7 cellular contexts compared by ENCODE assay signal in the genomic region with DNA sequence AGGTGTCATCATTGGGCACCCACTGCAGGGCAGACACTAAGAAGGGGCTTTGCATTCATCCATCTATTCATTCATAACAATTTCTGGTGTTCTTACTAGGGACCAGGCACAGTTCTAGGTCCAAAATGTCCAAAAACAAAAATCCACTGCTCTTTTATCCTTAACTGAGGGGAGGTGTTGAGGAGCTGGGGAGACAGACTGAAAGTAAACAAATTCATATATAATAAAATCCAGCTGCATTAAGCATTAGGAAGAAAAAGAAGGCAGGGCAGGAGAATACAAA. TPM values are rescaled to one million over a fixed set of nuclear protein-coding genes. Genes with fewer than 3 reads are reported as not detected.
DNase-seq lines count a peak whose midpoint lies in the region; ATAC-seq, FAIRE-seq and TF ChIP-seq lines count a peak whose summit lies in the region.

No MANE protein-coding gene starts in this region.

- ATAC-seq in stimulated activated memory B cell treated with anti-CD40 and anti-IgM and Interleukin-4, amounts not matched to agents 10 μg/mL and 1 μg/mL and 100 μg/mL, for 72 hours: no peak

- H3K27ac Mint-ChIP-seq in activated naive CD8-positive, alpha-beta T cell: peak overlapping the region; percentile 100
- no peak overlapping the region for H3K27ac Mint-ChIP-seq in stimulated activated memory B cell treated with anti-CD40 and anti-IgM and Interleukin-4, amounts not matched to agents 10 μg/mL and 1 μg/mL and 100 μg/mL, for 72 hours

- TF ChIP-seq CTCF in HL-60 (IDR thresholded peaks at IDR 0.05; ENCODE audit: insufficient read depth, low read length) (no peak), keratinocyte (optimal IDR thresholded peaks at IDR 0.05 in 1 of 3, IDR thresholded peaks at IDR 0.05 in 1 of 3, conservative IDR thresholded peaks at IDR 0.05 in 1 of 3; ENCODE audit: extremely low read depth in 1 of 3, insufficient read depth in 2 of 3, low read length in 3 of 3) (no peak)

- H3K36me3 Mint-ChIP-seq in activated naive CD8-positive, alpha-beta T cell: peaks cover 1% of the 10 kb centered on the region
- no peaks in the 10 kb centered on the region for H3K36me3 Mint-ChIP-seq in stimulated activated memory B cell treated with anti-CD40 and anti-IgM and Interleukin-4, amounts not matched to agents 10 μg/mL and 1 μg/mL and 100 μg/mL, for 72 hours

- H3K4me3 ChIP-seq in HL-60 (replicated peaks; ENCODE audit: insufficient read depth, low read length) (peak overlapping the region; percentile 69), keratinocyte (ENCODE audit: control insufficient read depth in 2 of 3, extremely low read depth in 1 of 3, insufficient read depth in 2 of 3, low read depth in 1 of 3, low read length in 3 of 3) (peak overlapping the region; percentile 65 to 77 (median 70))

- DNase-seq in HL-60 (ENCODE audit: low read depth in 1 of 2, low spot score in 1 of 2): no peak
- DNase-seq in keratinocyte (ENCODE audit: low read depth, low spot score): no peak
- DNase-seq in stimulated activated CD4-positive, alpha-beta T cell treated with anti-CD3 and anti-CD28 coated beads, Interleukin-15, amount 100 ng/mL, for 24 hours: no peak
- no peak for DNase-seq in activated gamma-delta T cell (lab: John Stamatoyannopoulos, UW)
- no peak for DNase-seq in effector CD4-positive, alpha-beta T cell

- H3K4me1 ChIP-seq in keratinocyte (ENCODE audit: control insufficient read depth, extremely low read depth, insufficient read depth, low read length): peaks cover 13% of the 10 kb centered on the region

- no peaks in the 10 kb centered on the region for H3K9me3 ChIP-seq in keratinocyte (ENCODE audit: control insufficient read depth, low read depth, low read length)

- H3K4me2 ChIP-seq in keratinocyte (ENCODE audit: control insufficient read depth, extremely low read depth, insufficient read depth, low read depth, low read length): peak overlapping the region; percentile 95

- dilution Hi-C loops in keratinocyte (cut with MboI; ENCODE audit: extremely low pct_ligation_motif_present, low sequenced_read_pairs): no loop called here

- H3K4me3 Mint-ChIP-seq in activated naive CD8-positive, alpha-beta T cell: peak overlapping the region; percentile 97
- peak overlapping the region; percentile 74 for H3K4me3 Mint-ChIP-seq in stimulated activated memory B cell treated with anti-CD40 and anti-IgM and Interleukin-4, amounts not matched to agents 10 μg/mL and 1 μg/mL and 100 μg/mL, for 72 hours

- FAIRE-seq in keratinocyte (lab: Jason Lieb, UNC): no peak

- H3K79me2 ChIP-seq in keratinocyte (ENCODE audit: control insufficient read depth, insufficient read depth, low read length): no peaks in the 10 kb centered on the region

- H3K4me1 Mint-ChIP-seq in activated naive CD8-positive, alpha-beta T cell (ENCODE audit: low read depth): peaks cover 71% of the 10 kb centered on the region
- H3K4me1 Mint-ChIP-seq in stimulated activated memory B cell treated with anti-CD40 and anti-IgM and Interleukin-4, amounts not matched to agents 10 μg/mL and 1 μg/mL and 100 μg/mL, for 72 hours: peaks cover 27% of the 10 kb centered on the region

- no peaks in the 10 kb centered on the region for H3K27me3 ChIP-seq in HL-60 (ENCODE audit: insufficient read depth, poor library complexity, severe bottlenecking)
- peaks cover 13% of the 10 kb centered on the region for H3K27me3 ChIP-seq in keratinocyte (ENCODE audit: control insufficient read depth, extremely low read depth, insufficient read depth, low read length)

- no peaks in the 10 kb centered on the region for H3K36me3 ChIP-seq in keratinocyte (ENCODE audit: control insufficient read depth in 2 of 2, extremely low read depth in 1 of 2, insufficient read depth in 2 of 2, low read length in 2 of 2)

- H3K27ac ChIP-seq in HL-60 (replicated peaks): no peak overlapping the region
- no peak overlapping the region for H3K27ac ChIP-seq in keratinocyte (ENCODE audit: control insufficient read depth, insufficient read depth, low read length)

- H2AFZ ChIP-seq in keratinocyte (ENCODE audit: control insufficient read depth, low read length): no peak overlapping the region

- no peak overlapping the region for H3K9ac ChIP-seq in keratinocyte (ENCODE audit: control insufficient read depth, extremely low read depth, insufficient read depth, low read length)

- no peaks in the 10 kb centered on the region for H3K27me3 Mint-ChIP-seq in activated naive CD8-positive, alpha-beta T cell
- peaks cover 56% of the 10 kb centered on the region for H3K27me3 Mint-ChIP-seq in stimulated activated memory B cell treated with anti-CD40 and anti-IgM and Interleukin-4, amounts not matched to agents 10 μg/mL and 1 μg/mL and 100 μg/mL, for 72 hours

- no peaks in the 10 kb centered on the region for H4K20me1 ChIP-seq in keratinocyte (ENCODE audit: control insufficient read depth, extremely low read depth, insufficient read depth, low read length)

- no peaks in the 10 kb centered on the region for H3K9me1 ChIP-seq in keratinocyte (ENCODE audit: control insufficient read depth, extremely low read depth, insufficient read depth, low read length)

- H3K9me3 Mint-ChIP-seq in activated naive CD8-positive, alpha-beta T cell (ENCODE audit: low read depth): no peaks in the 10 kb centered on the region
- no peaks in the 10 kb centered on the region for H3K9me3 Mint-ChIP-seq in stimulated activated memory B cell treated with anti-CD40 and anti-IgM and Interleukin-4, amounts not matched to agents 10 μg/mL and 1 μg/mL and 100 μg/mL, for 72 hours

RNA-seq across cellular contexts. Expression of a gene that starts 1.1 kb away (rescaled TPM):
- 0.79 to 3.7 TPM (median 2.2 TPM) in 3 replicates for polyA plus RNA-seq in keratinocyte
- 1.9 TPM for polyA plus RNA-seq in keratinocyte (2011; ENCODE audit: low read depth)
- 2.4 and 4.0 TPM in 2 replicates for polyA plus RNA-seq in keratinocyte (2011; cell fraction: cytosol; rRNA removed)
- 0.92 and 1.3 TPM in 2 replicates for polyA plus RNA-seq in keratinocyte (2011; cell fraction: nucleus; rRNA removed)
- polyA plus RNA-seq in keratinocyte (2012; ENCODE audit: low replicate concordance): 1.5 and 2.0 TPM in 2 replicates
- 0.62 to 3.0 TPM (median 1.6 TPM) in 3 replicates for polyA minus RNA-seq in keratinocyte
- 2.7 TPM for polyA minus RNA-seq in keratinocyte (2011; cell fraction: cytosol; rRNA and poly(A)+ RNA removed)
- polyA minus RNA-seq in keratinocyte (2011; cell fraction: nucleus; rRNA and poly(A)+ RNA removed): 0.63 and 1.0 TPM in 2 replicates

RNA-seq across cellular contexts. Expression of a gene that starts 29.5 kb away (rescaled TPM):
- 0.03 to 0.14 TPM (median 0.12 TPM) in 3 replicates for polyA plus RNA-seq in keratinocyte
- not detected for polyA plus RNA-seq in keratinocyte (2011; ENCODE audit: low read depth)
- 0.09 and 0.24 TPM in 2 replicates for polyA plus RNA-seq in keratinocyte (2011; cell fraction: cytosol; rRNA removed)
- polyA plus RNA-seq in keratinocyte (2011; cell fraction: nucleus; rRNA removed): 0.25 and 0.39 TPM in 2 replicates
- not detected in 2 replicates for polyA plus RNA-seq in keratinocyte (2012; ENCODE audit: low replicate concordance)
- polyA minus RNA-seq in keratinocyte: not detected in 3 replicates
- polyA minus RNA-seq in keratinocyte (2011; cell fraction: cytosol; rRNA and poly(A)+ RNA removed): not detected
- 0.21 and 0.47 TPM in 2 replicates for polyA minus RNA-seq in keratinocyte (2011; cell fraction: nucleus; rRNA and poly(A)+ RNA removed)
